In genomic region chr1:81556968-81557367, GRCh38 we compare ENCODE assay signal across 1 cellular context.
TF ChIP-seq lines count a peak whose summit lies in the region.

No MANE protein-coding gene starts in this region.

TF ChIP-seq in WTC11, 78 proteins besides CTCF, POLR2A, EP300 and RAD21 (continued from another document):
- no peak for TF ChIP-seq PRDM15 (CRISPR knock-in tag; IDR thresholded peaks at IDR 0.05)
- TF ChIP-seq FOXP1 (CRISPR knock-in tag; IDR thresholded peaks at IDR 0.05; ENCODE audit: borderline replicate concordance): no peak
- no peak for TF ChIP-seq FOXP4 (CRISPR knock-in tag; IDR thresholded peaks at IDR 0.05)
- no peak for TF ChIP-seq ZNF263 (CRISPR knock-in tag; IDR thresholded peaks at IDR 0.05; ENCODE audit: low read depth)
- TF ChIP-seq ZNF317 (CRISPR knock-in tag; IDR thresholded peaks at IDR 0.05; ENCODE audit: borderline replicate concordance, low read depth): no peak
- no peak for TF ChIP-seq ZNF425 (CRISPR knock-in tag; conservative IDR thresholded peaks at IDR 0.05)
- TF ChIP-seq NFATC4 (CRISPR knock-in tag; IDR thresholded peaks at IDR 0.05): no peak
- no peak for TF ChIP-seq NR2C2 (CRISPR knock-in tag; IDR thresholded peaks at IDR 0.05)
- TF ChIP-seq MXD4 (CRISPR knock-in tag; IDR thresholded peaks at IDR 0.05; ENCODE audit: borderline replicate concordance): no peak
- TF ChIP-seq TCF7 (CRISPR knock-in tag; IDR thresholded peaks at IDR 0.05; ENCODE audit: low read depth): no peak
- TF ChIP-seq E2F5 (CRISPR knock-in tag; IDR thresholded peaks at IDR 0.05): no peak
- TF ChIP-seq ZNF423 (CRISPR knock-in tag; IDR thresholded peaks at IDR 0.05): no peak
- no peak for TF ChIP-seq TP53 (CRISPR knock-in tag; IDR thresholded peaks at IDR 0.05)
- no peak for TF ChIP-seq TEAD1 (CRISPR knock-in tag; IDR thresholded peaks at IDR 0.05)
- TF ChIP-seq USF2 (CRISPR knock-in tag; IDR thresholded peaks at IDR 0.05): no peak
- TF ChIP-seq MYBL2 (CRISPR knock-in tag; IDR thresholded peaks at IDR 0.05): no peak
